Comparison of ENCODE assay signal across 11 cellular contexts in the genomic region with DNA sequence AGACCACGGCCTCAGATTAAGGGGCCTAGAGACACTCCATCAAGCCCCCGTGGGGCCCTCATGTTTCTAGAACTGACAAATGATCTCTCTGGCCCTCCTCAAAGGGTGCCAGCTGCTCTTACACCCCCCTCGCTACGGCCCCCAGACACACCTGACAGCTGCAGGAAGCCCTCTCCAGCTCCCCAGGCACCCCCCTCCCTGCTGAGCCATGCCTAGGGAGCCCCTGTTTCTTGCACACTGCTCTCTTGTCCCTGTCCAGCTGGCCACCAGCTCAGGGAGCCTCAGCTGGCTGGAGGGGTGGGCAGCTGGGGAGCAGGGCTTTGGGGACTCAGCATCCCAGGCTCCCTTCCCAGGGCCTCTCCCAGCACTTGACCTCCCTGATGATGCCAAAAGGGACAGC. TPM values are rescaled to one million over a fixed set of nuclear protein-coding genes. Genes with fewer than 3 reads are reported as not detected.
DNase-seq lines count a peak whose midpoint lies in the region; TF ChIP-seq lines count a peak whose summit lies in the region.
"Had no signal": no experiment of that assay in that cellular context is flagged by ENCODE, and none has a peak within 500 bp of the region (broad histone marks: within the 10 kb centered on the region; RNA-seq: fewer than 3 reads in every experiment).

No MANE protein-coding gene starts in this region.

- H3K4me1 ChIP-seq in OCI-LY1 (ENCODE audit: insufficient read depth, low read length, severe bottlenecking) (peaks cover 60% of the 10 kb centered on the region), PC-9 (replicated peaks; ENCODE audit: insufficient read depth) (peaks cover 34% of the 10 kb centered on the region)

- H3F3A ChIP-seq in OCI-LY1 (ENCODE audit: insufficient read depth, low read length) (no peaks in the 10 kb centered on the region), PC-9 (ENCODE audit: insufficient read depth, low read depth) (peaks cover 47% of the 10 kb centered on the region)

- in situ Hi-C loops in GM13976 (cut with MboI; ENCODE audit: low sequenced_read_pairs, unreplicated experiment): no loop called here

- H3K4me2 ChIP-seq in OCI-LY1 (ENCODE audit: low read length) (peak overlapping the region; percentile 89), PC-9 (no peak overlapping the region)

- H3K79me2 ChIP-seq in OCI-LY1 (ENCODE audit: insufficient read depth, low read length): no peaks in the 10 kb centered on the region
- H3K79me2 ChIP-seq in PC-9 (ENCODE audit: low read depth): peaks cover 12% of the 10 kb centered on the region

- H3K9me3 ChIP-seq in OCI-LY1 (ENCODE audit: low read length) (no peaks in the 10 kb centered on the region), PC-9 (ENCODE audit: insufficient read depth, low read depth) (no peaks in the 10 kb centered on the region)

- no peaks in the 10 kb centered on the region for H3K36me3 ChIP-seq in H7 (replicated peaks; ENCODE audit: control insufficient read depth, insufficient read depth, low read length)
- peaks cover 11% of the 10 kb centered on the region; the same call in 1 of the 2 replicates for H3K36me3 ChIP-seq in OCI-LY1 (ENCODE audit: insufficient read depth, low read length)
- H3K36me3 ChIP-seq in PC-9 (ENCODE audit: low read depth): no peaks in the 10 kb centered on the region

- H3K4me3 ChIP-seq in H7 (ENCODE audit: insufficient read depth, low read depth, low read length) (no peak overlapping the region), OCI-LY1 (ENCODE audit: low read depth, low read length, poor library complexity, severe bottlenecking) (peak overlapping the region; percentile 18), PC-9 (no peak overlapping the region)

- H2AFZ ChIP-seq in OCI-LY1 (ENCODE audit: low read length) (no peak overlapping the region), PC-9 (no peak overlapping the region)

- H3K27ac ChIP-seq in OCI-LY1 (ENCODE audit: low read depth, low read length, poor library complexity, severe bottlenecking): peak overlapping the region; percentile 93
- no peak overlapping the region for H3K27ac ChIP-seq in PC-9

- no TSS peak for BruUV-seq in PC-9 (replicated peaks; lab: Mats Ljungman, UMichigan)

- no peaks in the 10 kb centered on the region for H3K9me2 ChIP-seq in OCI-LY1 (ENCODE audit: low read depth, low read length)
- H3K9me2 ChIP-seq in PC-9 (ENCODE audit: insufficient read depth): no peaks in the 10 kb centered on the region

- CTCF ChIA-PET in PC-9 (lab: Charles Lee): interaction anchor here (1.2 to 5.9 kb wide), 8 partner anchors 10 to 37 kb away, joined by 4 to 42 read pairs (median 17); no protein-coding TSS in a partner anchor

- H3K27me3 ChIP-seq in H7 (ENCODE audit: control insufficient read depth, insufficient read depth, low read length): no peaks in the 10 kb centered on the region
- no peaks in the 10 kb centered on the region for H3K27me3 ChIP-seq in OCI-LY1 (ENCODE audit: insufficient read depth, low read length)
- H3K27me3 ChIP-seq in PC-9 (ENCODE audit: insufficient read depth, low read depth): no peaks in the 10 kb centered on the region

- H4K20me1 ChIP-seq in OCI-LY1 (ENCODE audit: insufficient read depth, low read length) (no peaks in the 10 kb centered on the region), PC-9 (ENCODE audit: insufficient read depth) (peaks cover 3% of the 10 kb centered on the region; the same call in 1 of the 2 replicates)

- intact Hi-C loops in head of caudate nucleus (cut with DNase I) (no loop called here), PC-9 (cut with micrococcal nuclease; ENCODE audit: unreplicated experiment) (no loop called here)

- DNase-seq in H7 (peak; percentile 45), head of caudate nucleus (peak in 40 of 42 donors; percentile 56 to 95 (median 84)), putamen (ENCODE audit: low spot score) (peak; percentile 80), AG20443 (ENCODE audit: low spot score) (no peak), PC-9 (no peak), NCI-H1694 treated with DMSO at 0.1 percent for 48 hours (lab: John Stamatoyannopoulos, UW) (no peak), GM13976 (ENCODE audit: low spot score) (no peak)
- DNase-seq: activated CD4-positive, CD25-positive, alpha-beta regulatory T cell; activated naive CD8-positive, alpha-beta T cell treated with anti-CD3 and anti-CD28 coated beads, Interleukin-2, amount 10 ng/mL, durations not matched to agents 7 days and 5 days; stimulated activated CD4-positive, alpha-beta T cell treated with anti-CD3 and anti-CD28 coated beads, Interleukin-4, amount 100 ng/mL, for 4 hours had no signal

- POLR2A ChIA-PET in PC-9 (lab: Charles Lee; ENCODE audit: unreplicated experiment): no interaction called here

- TF ChIP-seq CTCF in OCI-LY1 (IDR thresholded peaks at IDR 0.05; ENCODE audit: low read length) (no peak), PC-9 (conservative IDR thresholded peaks at IDR 0.05) (no peak), GM13976 (IDR thresholded peaks at IDR 0.05; ENCODE audit: borderline replicate concordance, control extremely low read depth, extremely low read depth, insufficient read depth, missing control alignments) (no peak)

- H3K9ac ChIP-seq in OCI-LY1 (ENCODE audit: low read length): peak overlapping the region; percentile 52; the same call in 1 of the 2 replicates

RNA-seq across cellular contexts. Expression of gene TNK2, which starts 14.8 kb away (rescaled TPM):
- 30.3 and 30.5 TPM in 2 replicates for total RNA-seq in H7 (2014; rRNA removed; shearing (Covaris generic))
- total RNA-seq in PC-9 (2021): 118 and 125 TPM in 2 replicates

Comparison
In these comparisons a context has a peak if more than half of its experiments do, and no peak if none do; other contexts are left out.
1. DNase-seq: peak in H7 (single experiment), head of caudate nucleus (40 of 42) and putamen (single experiment); none in AG20443 (single experiment), PC-9 (0 of 2), NCI-H1694 treated with DMSO at 0.1 percent for 48 hours (single experiment) and GM13976 (single experiment).